1 cellular context compared by ENCODE assay signal in the genomic region with DNA sequence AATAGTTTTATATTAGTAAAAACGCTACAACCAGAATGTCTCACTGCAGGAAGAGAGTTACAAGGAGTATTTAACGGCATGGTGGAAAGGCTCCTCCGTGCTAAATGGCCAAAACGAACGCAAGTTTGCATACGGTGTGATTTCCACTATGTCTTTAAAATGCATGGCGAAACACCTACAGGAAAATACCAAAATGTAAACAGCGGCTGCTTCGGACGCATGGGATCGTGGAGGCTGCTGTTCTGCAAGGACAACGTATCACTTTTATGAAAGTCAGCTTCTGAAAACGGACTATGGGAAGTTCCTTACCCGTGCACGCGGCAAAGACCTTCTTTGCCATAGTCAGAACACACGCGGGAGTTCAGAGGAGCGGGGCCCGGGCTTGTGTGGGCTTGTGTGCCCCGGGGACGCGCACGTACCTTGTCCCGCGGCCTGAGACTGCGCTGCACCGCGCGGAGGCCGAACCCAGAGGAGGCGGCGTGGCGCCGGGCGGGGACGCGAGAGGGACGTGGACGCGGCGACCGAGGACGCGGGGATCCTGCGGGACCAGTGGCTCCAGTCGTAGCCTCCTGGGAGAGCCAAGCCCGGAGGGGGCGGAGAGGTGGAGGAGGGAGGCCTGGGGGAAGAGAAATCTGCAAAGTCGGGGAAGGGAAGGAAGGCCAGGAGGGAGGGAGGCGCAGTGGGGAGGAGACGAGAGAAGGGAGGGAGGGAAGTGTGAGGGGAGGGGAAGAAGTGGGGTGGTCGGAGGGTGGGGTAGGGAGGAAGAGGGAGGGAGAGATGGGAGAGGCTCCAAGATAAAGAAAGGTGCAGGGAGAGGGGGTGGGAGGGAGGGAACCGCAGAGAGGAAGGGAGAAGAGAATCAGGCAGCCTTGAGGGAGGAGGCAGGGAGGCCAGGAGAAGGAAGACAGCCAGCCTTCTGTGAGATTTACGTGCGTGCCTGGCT.
TF ChIP-seq lines count a peak whose summit lies in the region.

A gene (minus strand): TSS at position 697 of the 943 bp plus-strand sequence. CDS start 17,140 bp downstream, outside the sequence.

TF ChIP-seq in GM12878, 131 proteins besides CTCF, POLR2A, EP300 and RAD21 (continued from another document):
- TF ChIP-seq, protein P1, sequence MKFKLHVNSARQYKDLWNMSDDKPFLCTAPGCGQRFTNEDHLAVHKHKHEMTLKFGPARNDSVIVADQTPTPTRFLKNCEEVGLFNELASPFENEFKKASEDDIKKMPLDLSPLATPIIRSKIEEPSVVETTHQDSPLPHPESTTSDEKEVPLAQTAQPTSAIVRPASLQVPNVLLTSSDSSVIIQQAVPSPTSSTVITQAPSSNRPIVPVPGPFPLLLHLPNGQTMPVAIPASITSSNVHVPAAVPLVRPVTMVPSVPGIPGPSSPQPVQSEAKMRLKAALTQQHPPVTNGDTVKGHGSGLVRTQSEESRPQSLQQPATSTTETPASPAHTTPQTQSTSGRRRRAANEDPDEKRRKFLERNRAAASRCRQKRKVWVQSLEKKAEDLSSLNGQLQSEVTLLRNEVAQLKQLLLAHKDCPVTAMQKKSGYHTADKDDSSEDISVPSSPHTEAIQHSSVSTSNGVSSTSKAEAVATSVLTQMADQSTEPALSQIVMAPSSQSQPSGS (IDR thresholded peaks at IDR 0.05; ENCODE audit: low read length), result no peak
- TF ChIP-seq SPI1 (IDR thresholded peaks at IDR 0.05; ENCODE audit: borderline replicate concordance, insufficient read depth, low read depth, low read length) (0 out of 2 replicates have a peak, but pooled peaks have one; percentile 2), IKZF2 (IDR thresholded peaks at IDR 0.05) (peak; percentile 13 to 38; a peak in 1 of 4 replicates), SUZ12 (IDR thresholded peaks at IDR 0.05; ENCODE audit: unreplicated experiment) (peak; percentile 76), MXI1 (IDR thresholded peaks at IDR 0.05; ENCODE audit: low read depth, low read length) (no peak), IKZF1 (conservative IDR thresholded peaks at IDR 0.05) (0 out of 2 replicates have a peak, but pooled peaks have one; percentile 19), ATF7 (IDR thresholded peaks at IDR 0.05; ENCODE audit: low read depth) (no peak), HDAC6 (IDR thresholded peaks at IDR 0.05; ENCODE audit: unreplicated experiment) (peak; percentile 55), BHLHE40 (IDR thresholded peaks at IDR 0.05; ENCODE audit: borderline replicate concordance in 1 of 2, low read depth in 2 of 2, low read length in 1 of 2) (peak; percentile 18 to 19; a peak in 1 of 4 replicates)
- TF ChIP-seq, protein P2, sequence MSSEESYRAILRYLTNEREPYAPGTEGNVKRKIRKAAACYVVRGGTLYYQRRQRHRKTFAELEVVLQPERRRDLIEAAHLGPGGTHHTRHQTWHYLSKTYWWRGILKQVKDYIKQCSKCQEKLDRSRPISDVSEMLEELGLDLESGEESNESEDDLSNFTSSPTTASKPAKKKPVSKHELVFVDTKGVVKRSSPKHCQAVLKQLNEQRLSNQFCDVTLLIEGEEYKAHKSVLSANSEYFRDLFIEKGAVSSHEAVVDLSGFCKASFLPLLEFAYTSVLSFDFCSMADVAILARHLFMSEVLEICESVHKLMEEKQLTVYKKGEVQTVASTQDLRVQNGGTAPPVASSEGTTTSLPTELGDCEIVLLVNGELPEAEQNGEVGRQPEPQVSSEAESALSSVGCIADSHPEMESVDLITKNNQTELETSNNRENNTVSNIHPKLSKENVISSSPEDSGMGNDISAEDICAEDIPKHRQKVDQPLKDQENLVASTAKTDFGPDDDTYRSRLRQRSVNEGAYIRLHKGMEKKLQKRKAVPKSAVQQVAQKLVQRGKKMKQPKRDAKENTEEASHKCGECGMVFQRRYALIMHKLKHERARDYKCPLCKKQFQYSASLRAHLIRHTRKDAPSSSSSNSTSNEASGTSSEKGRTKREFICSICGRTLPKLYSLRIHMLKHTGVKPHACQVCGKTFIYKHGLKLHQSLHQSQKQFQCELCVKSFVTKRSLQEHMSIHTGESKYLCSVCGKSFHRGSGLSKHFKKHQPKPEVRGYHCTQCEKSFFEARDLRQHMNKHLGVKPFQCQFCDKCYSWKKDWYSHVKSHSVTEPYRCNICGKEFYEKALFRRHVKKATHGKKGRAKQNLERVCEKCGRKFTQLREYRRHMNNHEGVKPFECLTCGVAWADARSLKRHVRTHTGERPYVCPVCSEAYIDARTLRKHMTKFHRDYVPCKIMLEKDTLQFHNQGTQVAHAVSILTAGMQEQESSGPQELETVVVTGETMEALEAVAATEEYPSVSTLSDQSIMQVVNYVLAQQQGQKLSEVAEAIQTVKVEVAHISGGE (CRISPR knock-in tag; IDR thresholded peaks at IDR 0.05), result no peak
- TF ChIP-seq, protein P3, sequence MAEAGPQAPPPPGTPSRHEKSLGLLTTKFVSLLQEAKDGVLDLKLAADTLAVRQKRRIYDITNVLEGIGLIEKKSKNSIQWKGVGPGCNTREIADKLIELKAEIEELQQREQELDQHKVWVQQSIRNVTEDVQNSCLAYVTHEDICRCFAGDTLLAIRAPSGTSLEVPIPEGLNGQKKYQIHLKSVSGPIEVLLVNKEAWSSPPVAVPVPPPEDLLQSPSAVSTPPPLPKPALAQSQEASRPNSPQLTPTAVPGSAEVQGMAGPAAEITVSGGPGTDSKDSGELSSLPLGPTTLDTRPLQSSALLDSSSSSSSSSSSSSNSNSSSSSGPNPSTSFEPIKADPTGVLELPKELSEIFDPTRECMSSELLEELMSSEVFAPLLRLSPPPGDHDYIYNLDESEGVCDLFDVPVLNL (IDR thresholded peaks at IDR 0.05; ENCODE audit: low read depth, low read length), result no peak
- TF ChIP-seq, protein P4, sequence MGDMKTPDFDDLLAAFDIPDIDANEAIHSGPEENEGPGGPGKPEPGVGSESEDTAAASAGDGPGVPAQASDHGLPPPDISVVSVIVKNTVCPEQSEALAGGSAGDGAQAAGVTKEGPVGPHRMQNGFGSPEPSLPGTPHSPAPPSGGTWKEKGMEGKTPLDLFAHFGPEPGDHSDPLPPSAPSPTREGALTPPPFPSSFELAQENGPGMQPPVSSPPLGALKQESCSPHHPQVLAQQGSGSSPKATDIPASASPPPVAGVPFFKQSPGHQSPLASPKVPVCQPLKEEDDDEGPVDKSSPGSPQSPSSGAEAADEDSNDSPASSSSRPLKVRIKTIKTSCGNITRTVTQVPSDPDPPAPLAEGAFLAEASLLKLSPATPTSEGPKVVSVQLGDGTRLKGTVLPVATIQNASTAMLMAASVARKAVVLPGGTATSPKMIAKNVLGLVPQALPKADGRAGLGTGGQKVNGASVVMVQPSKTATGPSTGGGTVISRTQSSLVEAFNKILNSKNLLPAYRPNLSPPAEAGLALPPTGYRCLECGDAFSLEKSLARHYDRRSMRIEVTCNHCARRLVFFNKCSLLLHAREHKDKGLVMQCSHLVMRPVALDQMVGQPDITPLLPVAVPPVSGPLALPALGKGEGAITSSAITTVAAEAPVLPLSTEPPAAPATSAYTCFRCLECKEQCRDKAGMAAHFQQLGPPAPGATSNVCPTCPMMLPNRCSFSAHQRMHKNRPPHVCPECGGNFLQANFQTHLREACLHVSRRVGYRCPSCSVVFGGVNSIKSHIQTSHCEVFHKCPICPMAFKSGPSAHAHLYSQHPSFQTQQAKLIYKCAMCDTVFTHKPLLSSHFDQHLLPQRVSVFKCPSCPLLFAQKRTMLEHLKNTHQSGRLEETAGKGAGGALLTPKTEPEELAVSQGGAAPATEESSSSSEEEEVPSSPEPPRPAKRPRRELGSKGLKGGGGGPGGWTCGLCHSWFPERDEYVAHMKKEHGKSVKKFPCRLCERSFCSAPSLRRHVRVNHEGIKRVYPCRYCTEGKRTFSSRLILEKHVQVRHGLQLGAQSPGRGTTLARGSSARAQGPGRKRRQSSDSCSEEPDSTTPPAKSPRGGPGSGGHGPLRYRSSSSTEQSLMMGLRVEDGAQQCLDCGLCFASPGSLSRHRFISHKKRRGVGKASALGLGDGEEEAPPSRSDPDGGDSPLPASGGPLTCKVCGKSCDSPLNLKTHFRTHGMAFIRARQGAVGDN (IDR thresholded peaks at IDR 0.05), result no peak
TF ChIP-seq in GM12878: peak in this region for 6.
